Comparison of ENCODE assay signal across 29 cellular contexts in genomic region chr4:152961752-152962117, GRCh38. TPM values are rescaled to one million over a fixed set of nuclear protein-coding genes. Genes with fewer than 3 reads are reported as not detected.
A peak's percentile ranks its signal among the peaks of the same experiment; 100 is the strongest.
DNase-seq lines count a peak whose midpoint lies in the region; ATAC-seq and TF ChIP-seq lines count a peak whose summit lies in the region.
"Had no signal": no experiment of that assay in that cellular context is flagged by ENCODE, and none has a peak within 500 bp of the region (broad histone marks: within the 10 kb centered on the region; RNA-seq: fewer than 3 reads in every experiment).

No MANE protein-coding gene starts in this region.

- H3K4me2 ChIP-seq in hepatocyte: no peak overlapping the region
- H3K4me2 ChIP-seq: A549, PC-9 had no signal

- TF ChIP-seq CTCF in choroid plexus epithelial cell (conservative IDR thresholded peaks at IDR 0.05; ENCODE audit: low read depth, low read length) (no peak), hepatocyte (IDR thresholded peaks at IDR 0.05; ENCODE audit: poor library complexity) (no peak), testis (IDR thresholded peaks at IDR 0.05) (no peak)

- TF ChIP-seq POLR2A in testis (IDR thresholded peaks at IDR 0.05): no peak

- DNase-seq in NCI-H226: peak; percentile 43
- DNase-seq in choroid plexus epithelial cell (ENCODE audit: low read depth): peak; percentile 71
- no peak for DNase-seq in hepatocyte (ENCODE audit: low spot score)
- no peak for DNase-seq in sciatic nerve (ENCODE audit: low spot score)
- no peak for DNase-seq in KG1 (lab: John Stamatoyannopoulos, UW)
- DNase-seq in testis: no peak
- no peak for DNase-seq in SK-N-DZ (ENCODE audit: low spot score)
- DNase-seq: activated B cell treated with CpG ODN at 0.5 μM for 24 hours; activated CD4-positive, alpha-beta T cell treated with anti-CD3 and anti-CD28 coated beads, Interleukin-2, amount 50 U/mL, for 48 hours; activated CD8-positive, alpha-beta memory T cell treated with anti-CD3 and anti-CD28 coated beads, Interleukin-2, amount 50 U/mL, for 48 hours; CD8-positive, alpha-beta memory T cell; central memory CD4-positive, alpha-beta T cell; foreskin keratinocyte; H7; left cardiac atrium; mesenchymal stem cell; NCI-H1092; NCI-H187; NCI-H2171; NCI-H524 treated with DMSO at 0.1 percent for 48 hours; NK-92 treated with Interleukin-12 subunit alpha and Interleukin-12 subunit beta, amount 100 ng/mL, for 24 hours; PC-9; Right ventricle myocardium superior; small intestine; stimulated activated CD4-positive, alpha-beta T cell treated with anti-CD3 and anti-CD28 coated beads, Interleukin-1b, Interleukin-23, amount 100 ng/mL, for 48 hours; stomach had no signal

- H3K36me3 ChIP-seq in hepatocyte (replicated peaks; ENCODE audit: insufficient read depth, low read depth): no peaks in the 10 kb centered on the region
- H3K36me3 ChIP-seq in testis (ENCODE audit: low read depth, missing control alignments): no peaks in the 10 kb centered on the region

- H3K27me3 ChIP-seq in hepatocyte (no peaks in the 10 kb centered on the region), testis (no peaks in the 10 kb centered on the region)
- H3K27me3 ChIP-seq: foreskin keratinocyte, stomach had no signal

- intact Hi-C loops in sciatic nerve (cut with DNase I) (no loop called here), testis (cut with DNase I; ENCODE audit: low total_unique reads) (no loop called here)

- peak; percentile 68 for ATAC-seq in sciatic nerve
- no peak for ATAC-seq in GM21360 (IDR thresholded peaks at IDR 0.05; ENCODE audit: unreplicated experiment)
- ATAC-seq: A549; activated T-helper 17 cell treated with anti-CD3 and anti-CD28 coated beads, Interleukin-2, amount 50 U/mL, for 72 hours; foreskin keratinocyte had no signal

- H3K4me3 ChIP-seq in choroid plexus epithelial cell (ENCODE audit: low read depth, low read length) (no peak overlapping the region), hepatocyte (no peak overlapping the region), testis (no peak overlapping the region)
- H3K4me3 ChIP-seq: A549, PC-9, stomach had no signal

- H3K79me2 ChIP-seq in hepatocyte: no peaks in the 10 kb centered on the region

- H3K4me1 ChIP-seq in hepatocyte (ENCODE audit: insufficient read depth) (peaks cover 23% of the 10 kb centered on the region), testis (peaks cover 3% of the 10 kb centered on the region)
- H3K4me1 ChIP-seq: foreskin keratinocyte had no signal

- H3K9me2 ChIP-seq in hepatocyte (replicated peaks; ENCODE audit: insufficient read depth): no peaks in the 10 kb centered on the region

- H3K9me3 ChIP-seq in hepatocyte (ENCODE audit: low read depth): no peaks in the 10 kb centered on the region
- H3K9me3 ChIP-seq in testis: no peaks in the 10 kb centered on the region
- H3K9me3 ChIP-seq: A549, stomach had no signal

- 72% methylated on average over 2 of the region's 2 CpGs for WGBS in hepatocyte (ENCODE audit: low lambda C conversion rate, missing lambda C conversion rate)
- 59 to 76% methylated on average over 2 of the region's 2 CpGs for WGBS in testis, 2 donors

- H2AFZ ChIP-seq in hepatocyte: no peak overlapping the region
- H2AFZ ChIP-seq: PC-9 had no signal

- H4K20me1 ChIP-seq in hepatocyte (ENCODE audit: insufficient read depth, poor library complexity, severe bottlenecking): no peaks in the 10 kb centered on the region

- H3K27ac ChIP-seq in hepatocyte (peak overlapping the region; percentile 3), testis (peak overlapping the region in 1 of 2 donors; percentile 51)
- H3K27ac ChIP-seq: A549, foreskin keratinocyte, PC-9 had no signal

RNA-seq across cellular contexts. Expression of gene FHDC1, which starts 25.6 kb away (rescaled TPM):
- 3.1 TPM in 2 replicates for total RNA-seq in hepatocyte
- polyA plus RNA-seq in hepatocyte: 1.7 and 2.1 TPM in 2 replicates
- 3.9 TPM for total RNA-seq in sciatic nerve
- 1 to 10 TPM; 3.8 to 4.2 TPM for total RNA-seq in testis
- polyA plus RNA-seq in testis (ENCODE audit: insufficient read depth, low read depth, low replicate concordance): 2.9 TPM
- 1.0 TPM in 2 replicates for polyA plus RNA-seq in SK-N-DZ (2014; cell fraction: cytosol; rRNA removed)
- polyA plus RNA-seq in SK-N-DZ (2014; cell fraction: nucleus; rRNA removed): 1.6 and 2.4 TPM in 2 replicates
- polyA plus RNA-seq: CD8-positive, alpha-beta memory T cell had no signal

Comparison
In these comparisons a context has a peak if more than half of its experiments do, and no peak if none do; other contexts are left out.
1. DNase-seq: peak in NCI-H226 (single experiment) and choroid plexus epithelial cell (single experiment); none in hepatocyte (single experiment), sciatic nerve (single experiment), KG1 (single experiment), testis (single experiment) and SK-N-DZ (single experiment).